19 cellular contexts compared by ENCODE assay signal in the genomic region with DNA sequence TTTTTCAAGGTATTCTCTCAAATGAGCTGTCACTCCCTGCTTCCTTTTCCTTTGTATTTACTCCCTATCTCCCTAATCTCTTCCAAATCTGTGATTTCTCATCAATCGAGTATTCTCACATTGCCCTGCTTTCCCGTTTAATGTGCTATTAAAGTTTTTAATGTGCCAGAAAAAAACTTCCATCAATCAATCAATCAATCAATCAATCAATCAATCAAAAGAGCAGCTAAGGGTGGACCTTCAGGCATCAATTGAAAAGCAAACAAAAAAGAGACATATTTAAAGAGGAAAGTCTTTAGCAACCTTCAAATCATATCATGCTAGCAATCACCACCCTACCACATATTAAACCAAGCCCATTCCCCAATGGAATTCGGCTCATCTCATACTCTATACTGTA. TPM values are rescaled to one million over a fixed set of nuclear protein-coding genes. Genes with fewer than 3 reads are reported as not detected.
DNase-seq lines count a peak whose midpoint lies in the region; ATAC-seq and TF ChIP-seq lines count a peak whose summit lies in the region.
"Had no signal": no experiment of that assay in that cellular context is flagged by ENCODE, and none has a peak within 500 bp of the region (broad histone marks: within the 10 kb centered on the region; RNA-seq: fewer than 3 reads in every experiment).

No MANE protein-coding gene starts in this region.

- no peak overlapping the region for H2AFZ ChIP-seq in smooth muscle cell (ENCODE audit: low read depth)

- POLR2A ChIA-PET in CD8-positive, alpha-beta T cell (lab: Charles Lee) = interaction anchor here (1.6 kb wide), 1 partner anchor 72 kb away, joined by 4 read pairs; no protein-coding TSS in a partner anchor

- H3K9me3 Mint-ChIP-seq in activated CD8-positive, alpha-beta memory T cell treated with anti-CD3 and anti-CD28 coated beads, Interleukin-2, amount 10 ng/mL, durations not matched to agents 7 days and 5 days (ENCODE audit: low read depth) = no peaks in the 10 kb centered on the region
- H3K9me3 Mint-ChIP-seq in CD8-positive, alpha-beta T cell = no peaks in the 10 kb centered on the region
- H3K9me3 Mint-ChIP-seq in activated naive CD8-positive, alpha-beta T cell treated with anti-CD3 and anti-CD28 coated beads, Interleukin-2, amount 50 U/mL, for 24 hours = no peaks in the 10 kb centered on the region

- peaks cover 15% of the 10 kb centered on the region for H3K36me3 ChIP-seq in CD8-positive, alpha-beta T cell (ENCODE audit: insufficient read depth, low read length)
- H3K36me3 ChIP-seq in smooth muscle cell (ENCODE audit: low read depth) = no peaks in the 10 kb centered on the region
- H3K36me3 ChIP-seq: HAP-1 had no signal

- H3K4me1 ChIP-seq in CD8-positive, alpha-beta T cell (ENCODE audit: insufficient read depth, low read length) = peaks cover 40% of the 10 kb centered on the region
- H3K4me1 ChIP-seq in smooth muscle cell (ENCODE audit: low read depth) = no peaks in the 10 kb centered on the region
- H3K4me1 ChIP-seq: HAP-1 had no signal

- H3K27me3 ChIP-seq in CD8-positive, alpha-beta T cell (ENCODE audit: insufficient read depth, low read length) = no peaks in the 10 kb centered on the region
- H3K27me3 ChIP-seq in smooth muscle cell (ENCODE audit: low read depth) = no peaks in the 10 kb centered on the region

- CTCF ChIA-PET in activated CD8-positive, alpha-beta memory T cell treated with anti-CD3 and anti-CD28 coated beads, Interleukin-2, amount 10 ng/mL, durations not matched to agents 7 days and 5 days (lab: Charles Lee) = interaction anchor here (0.9 kb wide), 1 partner anchor 46 kb away, joined by 3 read pairs; no protein-coding TSS in a partner anchor
- CTCF ChIA-PET in CD8-positive, alpha-beta T cell (lab: Charles Lee) = interaction anchor here (0.6 to 1.5 kb wide), 2 partner anchors 12 to 59 kb away, joined by 3 to 5 read pairs; a partner anchor contains a TSS

- no peaks in the 10 kb centered on the region for H3F3A ChIP-seq in smooth muscle cell (ENCODE audit: low read depth)

- H3K9me3 ChIP-seq in CD8-positive, alpha-beta T cell (ENCODE audit: low read length) = no peaks in the 10 kb centered on the region
- H3K9me3 ChIP-seq in T-helper 17 cell (ENCODE audit: control insufficient read depth, low read length, poor library complexity, severe bottlenecking) = no peaks in the 10 kb centered on the region
- H3K9me3 ChIP-seq in smooth muscle cell (replicated peaks; ENCODE audit: low read depth) = no peaks in the 10 kb centered on the region
- H3K9me3 ChIP-seq: HAP-1 had no signal

- WGBS in smooth muscle cell (ENCODE audit: low lambda C conversion rate) = 99% methylated on average over 3 of the region's 3 CpGs

- H3K4me3 Mint-ChIP-seq in activated CD8-positive, alpha-beta memory T cell treated with anti-CD3 and anti-CD28 coated beads, Interleukin-2, amount 10 ng/mL, durations not matched to agents 7 days and 5 days = no peak overlapping the region
- no peak overlapping the region for H3K4me3 Mint-ChIP-seq in CD8-positive, alpha-beta T cell
- H3K4me3 Mint-ChIP-seq in T-helper 17 cell = no peak overlapping the region
- H3K4me3 Mint-ChIP-seq in activated naive CD8-positive, alpha-beta T cell treated with anti-CD3 and anti-CD28 coated beads, Interleukin-2, amount 50 U/mL, for 24 hours = no peak overlapping the region

- no peak overlapping the region for H3K4me3 ChIP-seq in CD8-positive, alpha-beta T cell (ENCODE audit: low read depth, low read length)
- H3K4me3 ChIP-seq in smooth muscle cell = no peak overlapping the region
- H3K4me3 ChIP-seq: GM12878, HAP-1 had no signal

- H3K4me1 Mint-ChIP-seq in activated CD8-positive, alpha-beta memory T cell treated with anti-CD3 and anti-CD28 coated beads, Interleukin-2, amount 10 ng/mL, durations not matched to agents 7 days and 5 days = peaks cover 36% of the 10 kb centered on the region
- peaks cover 77% of the 10 kb centered on the region for H3K4me1 Mint-ChIP-seq in CD8-positive, alpha-beta T cell (ENCODE audit: low read depth)
- peaks cover 25% of the 10 kb centered on the region for H3K4me1 Mint-ChIP-seq in T-helper 17 cell
- H3K4me1 Mint-ChIP-seq in activated naive CD8-positive, alpha-beta T cell treated with anti-CD3 and anti-CD28 coated beads, Interleukin-2, amount 50 U/mL, for 24 hours = peaks cover 55% of the 10 kb centered on the region

- no peak overlapping the region for H3K27ac ChIP-seq in CD8-positive, alpha-beta T cell (ENCODE audit: low read depth, low read length)
- H3K27ac ChIP-seq in smooth muscle cell (ENCODE audit: low read depth) = no peak overlapping the region

- peaks cover 61% of the 10 kb centered on the region for H3K36me3 Mint-ChIP-seq in activated CD8-positive, alpha-beta memory T cell treated with anti-CD3 and anti-CD28 coated beads, Interleukin-2, amount 10 ng/mL, durations not matched to agents 7 days and 5 days
- peaks cover 88% of the 10 kb centered on the region for H3K36me3 Mint-ChIP-seq in CD8-positive, alpha-beta T cell
- peaks cover 18% of the 10 kb centered on the region for H3K36me3 Mint-ChIP-seq in T-helper 17 cell (ENCODE audit: low read depth)
- peaks cover 78% of the 10 kb centered on the region for H3K36me3 Mint-ChIP-seq in activated naive CD8-positive, alpha-beta T cell treated with anti-CD3 and anti-CD28 coated beads, Interleukin-2, amount 50 U/mL, for 24 hours (ENCODE audit: low read depth)

- no peak overlapping the region for H3K4me2 ChIP-seq in smooth muscle cell

- TF ChIP-seq CTCF in CD8-positive, alpha-beta T cell (IDR thresholded peaks at IDR 0.05) = no peak
- TF ChIP-seq CTCF in smooth muscle cell (IDR thresholded peaks at IDR 0.05; ENCODE audit: borderline replicate concordance, insufficient read depth, poor library complexity, severe bottlenecking) = no peak

- ATAC-seq in activated CD8-positive, alpha-beta memory T cell treated with anti-CD3 and anti-CD28 coated beads, Interleukin-2, amount 10 ng/mL, durations not matched to agents 7 days and 5 days = no peak
- no peak for ATAC-seq in CD8-positive, alpha-beta T cell
- no peak for ATAC-seq in T-helper 17 cell
- ATAC-seq in activated naive CD8-positive, alpha-beta T cell treated with anti-CD3 and anti-CD28 coated beads, Interleukin-2, amount 50 U/mL, for 24 hours = no peak
- no peak for ATAC-seq in HG03469 (IDR thresholded peaks at IDR 0.05; ENCODE audit: unreplicated experiment)
- ATAC-seq: GM12878 had no signal

- H3K79me2 ChIP-seq in smooth muscle cell (ENCODE audit: low read depth) = no peaks in the 10 kb centered on the region

- intact Hi-C loops in CD8-positive, alpha-beta T cell (cut with DNase I, micrococcal nuclease) = loop anchor here in 1 of 2 experiments (1.0 kb wide), 1 partner anchor 9 kb away; no protein-coding TSS in a partner anchor

- no peaks in the 10 kb centered on the region for H4K20me1 ChIP-seq in smooth muscle cell (ENCODE audit: low read depth)

- no peak overlapping the region for H3K9ac ChIP-seq in smooth muscle cell (ENCODE audit: low read depth)

- DNase-seq in activated CD8-positive, alpha-beta memory T cell treated with anti-CD3 and anti-CD28 coated beads, Interleukin-2, amount 10 ng/mL, durations not matched to agents 7 days and 5 days = no peak
- no peak for DNase-seq in activated CD8-positive, alpha-beta memory T cell treated with anti-CD3 and anti-CD28 coated beads for 24 hours
- no peak for DNase-seq in CD8-positive, alpha-beta T cell
- DNase-seq in T-helper 17 cell (no peak), smooth muscle cell (lab: John Stamatoyannopoulos, UW; ENCODE audit: unreplicated experiment) (no peak)
- DNase-seq in activated naive CD8-positive, alpha-beta T cell treated with anti-CD3 and anti-CD28 coated beads, Interleukin-2, amount 50 U/mL, for 24 hours = no peak
- DNase-seq: C1 segment of cervical spinal cord; DMS 273 treated with DMSO at 0.1 percent for 48 hours; GDM1; NCI-H1436; NCI-H2029; NCI-H2171; NCI-H446; NCI-H69; NK-92 treated with Interleukin-12 subunit alpha and Interleukin-12 subunit beta, amount 100 ng/mL, for 24 hours; OCI-M1 had no signal

- H3K27me3 Mint-ChIP-seq in activated CD8-positive, alpha-beta memory T cell treated with anti-CD3 and anti-CD28 coated beads, Interleukin-2, amount 10 ng/mL, durations not matched to agents 7 days and 5 days = no peaks in the 10 kb centered on the region
- no peaks in the 10 kb centered on the region for H3K27me3 Mint-ChIP-seq in CD8-positive, alpha-beta T cell (ENCODE audit: low read depth)
- no peaks in the 10 kb centered on the region for H3K27me3 Mint-ChIP-seq in T-helper 17 cell
- H3K27me3 Mint-ChIP-seq in activated naive CD8-positive, alpha-beta T cell treated with anti-CD3 and anti-CD28 coated beads, Interleukin-2, amount 50 U/mL, for 24 hours = no peaks in the 10 kb centered on the region

- peak overlapping the region; percentile 61 for H3K27ac Mint-ChIP-seq in activated CD8-positive, alpha-beta memory T cell treated with anti-CD3 and anti-CD28 coated beads, Interleukin-2, amount 10 ng/mL, durations not matched to agents 7 days and 5 days
- peak overlapping the region; percentile 70 for H3K27ac Mint-ChIP-seq in CD8-positive, alpha-beta T cell
- peak overlapping the region; percentile 74 for H3K27ac Mint-ChIP-seq in T-helper 17 cell
- H3K27ac Mint-ChIP-seq in activated naive CD8-positive, alpha-beta T cell treated with anti-CD3 and anti-CD28 coated beads, Interleukin-2, amount 50 U/mL, for 24 hours = peak overlapping the region; percentile 31

RNA-seq across cellular contexts. Expression of a gene that starts 58.9 kb away (rescaled TPM):
- total RNA-seq in activated CD8-positive, alpha-beta memory T cell treated with anti-CD3 and anti-CD28 coated beads, Interleukin-2, amount 10 ng/mL, durations not matched to agents 7 days and 5 days = 100 to 1,000 TPM; 164 to 233 TPM
- 100 to 1,000 TPM; 333 to 346 TPM for total RNA-seq in CD8-positive, alpha-beta T cell
- 100 to 1,000 TPM; 208 TPM for total RNA-seq in T-helper 17 cell
- 9.3 and 17.8 TPM in 2 replicates for total RNA-seq in smooth muscle cell
- 2.9 and 4.1 TPM in 2 replicates for polyA plus RNA-seq in smooth muscle cell
